Comparison of ENCODE assay signal across 18 cellular contexts in the genomic region with DNA sequence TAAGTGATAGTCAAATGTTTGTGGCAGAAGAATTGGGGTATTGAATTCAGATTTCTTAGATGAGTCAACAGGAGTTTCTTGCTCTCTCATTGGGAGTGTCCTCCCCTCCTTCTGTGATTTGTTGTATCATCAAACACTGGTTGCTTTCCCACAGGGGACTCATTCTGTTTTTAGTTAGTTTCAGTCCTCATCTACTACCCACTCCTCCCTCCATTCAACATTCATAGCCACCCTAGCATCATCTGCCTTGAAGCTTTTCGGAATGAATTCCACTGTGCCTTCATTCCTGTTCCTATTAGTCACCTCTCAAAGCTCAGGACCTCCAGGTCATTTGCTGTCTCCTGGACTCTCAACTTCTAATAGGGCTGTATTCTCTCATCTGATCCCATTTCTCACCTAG. TPM values are rescaled to one million over a fixed set of nuclear protein-coding genes. Genes with fewer than 3 reads are reported as not detected.
DNase-seq lines count a peak whose midpoint lies in the region; ATAC-seq, FAIRE-seq and TF ChIP-seq lines count a peak whose summit lies in the region.
"Had no signal": no experiment of that assay in that cellular context is flagged by ENCODE, and none has a peak within 500 bp of the region (broad histone marks: within the 10 kb centered on the region; RNA-seq: fewer than 3 reads in every experiment).

No MANE protein-coding gene starts in this region.

- H3K27me3 ChIP-seq in GM12878 (replicated peaks in 1 of 2; ENCODE audit: control insufficient read depth in 2 of 2, insufficient read depth in 2 of 2, low read length in 1 of 2) = no peaks in the 10 kb centered on the region
- H3K27me3 ChIP-seq: colonic mucosa, esophagus muscularis mucosa had no signal

- H3K9me3 Mint-ChIP-seq in activated CD4-positive, alpha-beta T cell treated with anti-CD3 and anti-CD28 coated beads for 36 hours (ENCODE audit: low read depth) = no peaks in the 10 kb centered on the region

- H3K4me1 Mint-ChIP-seq in activated CD4-positive, alpha-beta T cell treated with anti-CD3 and anti-CD28 coated beads for 36 hours = peaks cover 5% of the 10 kb centered on the region

- 0% methylated on average over 1 of the region's 1 CpG for WGBS in GM12878 (ENCODE audit: insufficient coverage, insufficient replicate concordance, low lambda C conversion rate, missing lambda C conversion rate)

- H3K9ac ChIP-seq in GM12878 (ENCODE audit: control insufficient read depth, insufficient read depth, low read length) = no peak overlapping the region

- H3K36me3 ChIP-seq in GM12878 (ENCODE audit: control insufficient read depth in 2 of 2, insufficient read depth in 2 of 2, low read length in 1 of 2) = no peaks in the 10 kb centered on the region
- H3K36me3 ChIP-seq: colonic mucosa, esophagus muscularis mucosa, WERI-Rb-1 had no signal

- SMC1A ChIA-PET in GM12878 (lab: Charles Lee; ENCODE audit: uncharacterized antibody, unreplicated experiment) = interaction anchor here (0.8 to 1.5 kb wide), 3 partner anchors 10 to 345 kb away, joined by 3 to 4 read pairs (median 3); no protein-coding TSS in a partner anchor

- no peaks in the 10 kb centered on the region for H3K4me1 ChIP-seq in GM12878 (ENCODE audit: control insufficient read depth, insufficient read depth, low read length)
- H3K4me1 ChIP-seq: colonic mucosa, esophagus muscularis mucosa had no signal

- RAD21 ChIA-PET in GM12878 (lab: Charles Lee; ENCODE audit: unreplicated experiment) = interaction anchor here (1.5 kb wide), 1 partner anchor 24 kb away, joined by 3 read pairs; no protein-coding TSS in a partner anchor

- no peak overlapping the region for H2AFZ ChIP-seq in GM12878 (ENCODE audit: control insufficient read depth, low read depth, low read length)

- no peaks in the 10 kb centered on the region for H3K9me3 ChIP-seq in GM12878 (replicated peaks; ENCODE audit: control insufficient read depth, insufficient read depth, low read length)
- H3K9me3 ChIP-seq: colonic mucosa, esophagus muscularis mucosa had no signal

- no peaks in the 10 kb centered on the region for H4K20me1 ChIP-seq in GM12878 (ENCODE audit: control insufficient read depth, insufficient read depth)

- in situ Hi-C loops in GM12878 (cut with MboI) = no loop called here

- peak; percentile 93 for ATAC-seq in activated CD4-positive, alpha-beta T cell treated with anti-CD3 and anti-CD28 coated beads for 36 hours
- ATAC-seq in HG02678 (IDR thresholded peaks at IDR 0.05; ENCODE audit: unreplicated experiment) = peak; percentile 65
- ATAC-seq in GM12878 = peak; percentile 83
- ATAC-seq in GM18909 (IDR thresholded peaks at IDR 0.05; ENCODE audit: poor library complexity, unreplicated experiment) = no peak

- FAIRE-seq in GM12878 (lab: Jason Lieb, UNC) = peak; percentile 59

- TF ChIP-seq EP300 in GM12878 (IDR thresholded peaks at IDR 0.05; ENCODE audit: borderline replicate concordance in 1 of 2, control insufficient read depth in 1 of 2, low read depth in 2 of 2, low read length in 2 of 2) = no peak

- no peaks in the 10 kb centered on the region for H3K79me2 ChIP-seq in GM12878 (ENCODE audit: control insufficient read depth, insufficient read depth, low read length)

- no peak overlapping the region for H3K27ac Mint-ChIP-seq in activated CD4-positive, alpha-beta T cell treated with anti-CD3 and anti-CD28 coated beads for 36 hours

- H3K27ac ChIP-seq in GM12878 (ENCODE audit: control insufficient read depth, insufficient read depth) = no peak overlapping the region
- H3K27ac ChIP-seq: colonic mucosa, esophagus muscularis mucosa, WERI-Rb-1 had no signal

- no peak for TF ChIP-seq RAD21 in GM12878 (IDR thresholded peaks at IDR 0.05; ENCODE audit: insufficient read depth, low read depth, low read length)

- H3K4me2 ChIP-seq in GM12878 (ENCODE audit: control insufficient read depth, insufficient read depth) = no peak overlapping the region
- H3K4me2 ChIP-seq: smooth muscle cell had no signal

- no peak overlapping the region for H3K4me3 ChIP-seq in GM12878
- no peak overlapping the region for H3K4me3 ChIP-seq in skeletal muscle cell (ENCODE audit: low read depth, low read length)
- H3K4me3 ChIP-seq: colonic mucosa, esophagus muscularis mucosa, smooth muscle cell had no signal

- no peak for TF ChIP-seq POLR2A in GM12878 (IDR thresholded peaks at IDR 0.05; ENCODE audit: low read depth, low read length)

- no TSS peak for BruUV-seq in GM12878 (replicated peaks; lab: Mats Ljungman, UMichigan)

- no peaks in the 10 kb centered on the region for H3K27me3 Mint-ChIP-seq in activated CD4-positive, alpha-beta T cell treated with anti-CD3 and anti-CD28 coated beads for 36 hours

- H3K36me3 Mint-ChIP-seq in activated CD4-positive, alpha-beta T cell treated with anti-CD3 and anti-CD28 coated beads for 36 hours (ENCODE audit: low read depth) = no peaks in the 10 kb centered on the region

- intact Hi-C loops in activated CD4-positive, alpha-beta T cell treated with anti-CD3 and anti-CD28 coated beads for 36 hours (cut with DNase I, micrococcal nuclease) = no loop called here
- intact Hi-C loops in GM12878 (cut with micrococcal nuclease; ENCODE audit: unreplicated experiment) = no loop called here

- POLR2A ChIA-PET in activated CD4-positive, alpha-beta T cell treated with anti-CD3 and anti-CD28 coated beads for 36 hours (lab: Charles Lee) = interaction anchor here (0.7 to 1.0 kb wide), 2 partner anchors 13 to 148 kb away, joined by 3 read pairs; no protein-coding TSS in a partner anchor
- POLR2A ChIA-PET in GM12878 (lab: Charles Lee) = no interaction called here

- no peak overlapping the region for H3K4me3 Mint-ChIP-seq in activated CD4-positive, alpha-beta T cell treated with anti-CD3 and anti-CD28 coated beads for 36 hours

- no peak for DNase-seq in activated CD4-positive, alpha-beta T cell treated with anti-CD3 and anti-CD28 coated beads for 36 hours
- DNase-seq in activated CD4-positive, alpha-beta T cell treated with anti-CD3 and anti-CD28 coated beads, Interleukin-2, amount 50 U/mL, for 1 hour = no peak
- no peak for DNase-seq in GM12878 (ENCODE audit: low read depth, low spot score)
- DNase-seq in skeletal muscle cell (ENCODE audit: low read depth) = peak; percentile 17
- DNase-seq in NCI-H446 treated with DMSO at 0.1 percent for 48 hours (lab: John Stamatoyannopoulos, UW) = no peak
- DNase-seq in NCI-H128 (lab: John Stamatoyannopoulos, UW; ENCODE audit: unreplicated experiment) = no peak
- DNase-seq: 8988T; activated CD8-positive, alpha-beta memory T cell treated with anti-CD3 and anti-CD28 coated beads, Interleukin-2, amount 50 U/mL, for 48 hours; colonic mucosa; GF-D8; NCI-H1092; NCI-H226; nucleus accumbens; WERI-Rb-1 had no signal

- CTCF ChIA-PET in activated CD4-positive, alpha-beta T cell treated with anti-CD3 and anti-CD28 coated beads for 36 hours (lab: Charles Lee) = interaction anchor here (0.5 kb wide), 1 partner anchor 60 kb away, joined by 3 read pairs; no protein-coding TSS in a partner anchor
- CTCF ChIA-PET in GM12878 (lab: Yijun Ruan, JAX) = interaction anchor here (1.4 kb wide), 1 partner anchor 25 kb away, joined by 3 read pairs; no protein-coding TSS in a partner anchor

- no peak for TF ChIP-seq CTCF in GM12878 (IDR thresholded peaks at IDR 0.05 in 2 of 3, conservative IDR thresholded peaks at IDR 0.05 in 1 of 3; ENCODE audit: control insufficient read depth in 2 of 3, extremely low read depth in 1 of 3, insufficient read depth in 1 of 3, low read depth in 3 of 3, low read length in 3 of 3)

TF ChIP-seq in GM12878, 131 proteins besides CTCF, POLR2A, EP300 and RAD21:
- TF ChIP-seq FOXM1 (IDR thresholded peaks at IDR 0.05; ENCODE audit: low read depth, low read length) = peak; percentile 26; the same call in 1 of the 2 replicates
- 0 out of 2 replicates have a peak, but pooled peaks have one; percentile 17 for TF ChIP-seq EED (IDR thresholded peaks at IDR 0.05; ENCODE audit: low read depth)
- TF ChIP-seq PAX5 (IDR thresholded peaks at IDR 0.05; ENCODE audit: borderline replicate concordance, low read depth, low read length) = no peak
- 0 out of 2 replicates have a peak, but pooled peaks have one; percentile 25 for TF ChIP-seq NFIC (IDR thresholded peaks at IDR 0.05; ENCODE audit: low read depth, low read length)
- TF ChIP-seq RUNX3 (IDR thresholded peaks at IDR 0.05; ENCODE audit: low read length) = peak; percentile 23; the same call in 1 of the 2 replicates

RNA-seq across cellular contexts. Expression of a gene that starts 31.5 kb away (rescaled TPM):
- 1 to 10 TPM; 2.9 to 3.1 TPM for total RNA-seq in activated CD4-positive, alpha-beta T cell treated with anti-CD3 and anti-CD28 coated beads for 36 hours
- total RNA-seq in GM12878 (2013; cell fraction: nucleolus; rRNA removed) = 21.4 and 23.5 TPM in 2 replicates
- total RNA-seq in GM12878 (2014; rRNA removed) (10.7 and 12.3 TPM in 2 replicates), GM12878 (2014; rRNA removed; fragmentation: Illumina TruSeq; extraction: Trizol) (10.4 and 11.3 TPM in 2 replicates), GM12878 (2021) (7.1 and 8.4 TPM in 2 replicates)
- polyA plus RNA-seq in GM12878 (2011; ENCODE audit: low read depth) = 3.4 TPM
- polyA plus RNA-seq in GM12878 (2011; rRNA removed) (12.5 and 15.7 TPM in 2 replicates), GM12878 (2014; fragmentation: Illumina TruSeq; extraction: Trizol) (11.0 and 13.7 TPM in 2 replicates), GM12878 (2014; fragmentation: Nextera tagmentation; extraction: Ambion mirVana) (10 to 100 TPM; 12.3 to 19.0 TPM), GM12878 (2014; rRNA removed) (8.2 and 10.1 TPM in 2 replicates), GM12878 (2016; fragmentation: Nextera tagmentation; extraction: Ambion mirVana) (10 to 100 TPM; 29.4 to 30.5 TPM)
- polyA plus RNA-seq in GM12878 (2011; cell fraction: cytosol; rRNA removed) = 6.5 and 7.1 TPM in 2 replicates
- 5.1 and 7.1 TPM in 2 replicates for polyA plus RNA-seq in GM12878 (2011; cell fraction: nucleus; rRNA removed)
- polyA plus RNA-seq in GM12878 (2012) = 4.2 and 8.2 TPM in 2 replicates
- 8.9 and 10.4 TPM in 2 replicates for polyA minus RNA-seq in GM12878 (2011; rRNA and poly(A)+ RNA removed)
- polyA minus RNA-seq in GM12878 (2011; cell fraction: cytosol; rRNA and poly(A)+ RNA removed) = 1.7 and 4.8 TPM in 2 replicates
- 9.9 and 13.5 TPM in 2 replicates for polyA minus RNA-seq in GM12878 (2011; cell fraction: nucleus; rRNA and poly(A)+ RNA removed)
